ENCODE assay signal across 24 cellular contexts in genomic region chr3:23880703-23881339, GRCh38. TPM values are rescaled to one million over a fixed set of nuclear protein-coding genes. Genes with fewer than 3 reads are reported as not detected.
DNase-seq lines count a peak whose midpoint lies in the region; ATAC-seq, FAIRE-seq and TF ChIP-seq lines count a peak whose summit lies in the region.
"Had no signal": no experiment of that assay in that cellular context is flagged by ENCODE, and none has a peak within 500 bp of the region (broad histone marks: within the 10 kb centered on the region; RNA-seq: fewer than 3 reads in every experiment).

No MANE protein-coding gene starts in this region.

- H3K27ac Mint-ChIP-seq in activated naive CD8-positive, alpha-beta T cell: no peak overlapping the region
- no peak overlapping the region for H3K27ac Mint-ChIP-seq in activated naive CD8-positive, alpha-beta T cell treated with anti-CD3 and anti-CD28 coated beads, Interleukin-2, amount 50 U/mL, for 24 hours
- peak overlapping the region; percentile 52 for H3K27ac Mint-ChIP-seq in neural crest cell (ENCODE audit: unreplicated experiment)
- H3K27ac Mint-ChIP-seq: T-helper 2 cell treated with Interferon-gamma antibody and Interleukin-4, amounts not matched to agents 5 μg/mL and 100 μg/mL, for 36 hours had no signal

- H3K27me3 Mint-ChIP-seq in activated naive CD8-positive, alpha-beta T cell: no peaks in the 10 kb centered on the region
- H3K27me3 Mint-ChIP-seq in activated naive CD8-positive, alpha-beta T cell treated with anti-CD3 and anti-CD28 coated beads, Interleukin-2, amount 50 U/mL, for 24 hours: no peaks in the 10 kb centered on the region
- no peaks in the 10 kb centered on the region for H3K27me3 Mint-ChIP-seq in neural crest cell (ENCODE audit: low read depth)
- H3K27me3 Mint-ChIP-seq: activated CD4-positive, alpha-beta T cell treated with anti-CD3 and anti-CD28 coated beads, Interleukin-2, amount 10 ng/mL, durations not matched to agents 7 days and 5 days; CD4-positive, alpha-beta memory T cell had no signal

- peaks cover 24% of the 10 kb centered on the region for H3K79me2 ChIP-seq in endothelial cell of umbilical vein (ENCODE audit: control insufficient read depth, insufficient read depth, low read length)

- H3K9ac ChIP-seq in endothelial cell of umbilical vein (replicated peaks; ENCODE audit: extremely low read depth, insufficient read depth, low read length): peak overlapping the region; percentile 17

- H3K4me1 ChIP-seq in endothelial cell of umbilical vein (ENCODE audit: control insufficient read depth, extremely low read depth, insufficient read depth, low read length): peaks cover 24% of the 10 kb centered on the region

- H3K36me3 Mint-ChIP-seq in activated naive CD8-positive, alpha-beta T cell: peaks cover 2% of the 10 kb centered on the region
- H3K36me3 Mint-ChIP-seq in activated naive CD8-positive, alpha-beta T cell treated with anti-CD3 and anti-CD28 coated beads, Interleukin-2, amount 50 U/mL, for 24 hours (ENCODE audit: low read depth): peaks cover 18% of the 10 kb centered on the region
- peaks cover 42% of the 10 kb centered on the region for H3K36me3 Mint-ChIP-seq in neural crest cell (ENCODE audit: low read depth)

- peaks cover 10% of the 10 kb centered on the region for H4K20me1 ChIP-seq in endothelial cell of umbilical vein (replicated peaks; ENCODE audit: control insufficient read depth, extremely low read depth, insufficient read depth, low read length)

- H2AFZ ChIP-seq in endothelial cell of umbilical vein (ENCODE audit: low read depth, low read length): no peak overlapping the region

- ATAC-seq in activated naive CD8-positive, alpha-beta T cell treated with anti-CD3 and anti-CD28 coated beads, Interleukin-2, amount 50 U/mL, for 24 hours: no peak
- no peak for ATAC-seq in Right ventricle myocardium superior (ENCODE audit: poor library complexity)
- ATAC-seq: esophagus mucosa, psoas muscle had no signal

- peaks cover 0 to 2% of the 10 kb centered on the region in 2 experiments for H3K36me3 ChIP-seq in endothelial cell of umbilical vein (ENCODE audit: control insufficient read depth in 2 of 2, extremely low read depth in 1 of 2, insufficient read depth in 2 of 2, low read length in 2 of 2)
- H3K36me3 ChIP-seq: brain microvascular endothelial cell, left ventricle myocardium inferior, transverse colon, WERI-Rb-1 had no signal

- H3K4me1 Mint-ChIP-seq in activated naive CD8-positive, alpha-beta T cell (ENCODE audit: low read depth): peaks cover 38% of the 10 kb centered on the region
- H3K4me1 Mint-ChIP-seq in activated naive CD8-positive, alpha-beta T cell treated with anti-CD3 and anti-CD28 coated beads, Interleukin-2, amount 50 U/mL, for 24 hours: peaks cover 17% of the 10 kb centered on the region
- H3K4me1 Mint-ChIP-seq in neural crest cell: peaks cover 46% of the 10 kb centered on the region

- no peak for TF ChIP-seq POLR2A in endothelial cell of umbilical vein (IDR thresholded peaks at IDR 0.05; ENCODE audit: low read depth, low read length)

- no peaks in the 10 kb centered on the region for H3K27me3 ChIP-seq in endothelial cell of umbilical vein (ENCODE audit: control insufficient read depth in 2 of 2, insufficient read depth in 2 of 2, low read length in 2 of 2)
- H3K27me3 ChIP-seq: brain microvascular endothelial cell, transverse colon had no signal

- no peak overlapping the region for H3K4me3 ChIP-seq in endothelial cell of umbilical vein (replicated peaks in 1 of 3; ENCODE audit: insufficient read depth in 1 of 3, low read depth in 1 of 3, low read length in 3 of 3)
- H3K4me3 ChIP-seq: left ventricle myocardium inferior, psoas muscle, transverse colon had no signal

- H3K9me1 ChIP-seq in endothelial cell of umbilical vein (replicated peaks; ENCODE audit: control insufficient read depth, extremely low read depth, insufficient read depth, low read length): no peaks in the 10 kb centered on the region

- H3K4me3 Mint-ChIP-seq in activated naive CD8-positive, alpha-beta T cell: peak overlapping the region; percentile 14
- no peak overlapping the region for H3K4me3 Mint-ChIP-seq in activated naive CD8-positive, alpha-beta T cell treated with anti-CD3 and anti-CD28 coated beads, Interleukin-2, amount 50 U/mL, for 24 hours
- H3K4me3 Mint-ChIP-seq in neural crest cell: no peak overlapping the region
- H3K4me3 Mint-ChIP-seq: activated CD4-positive, alpha-beta T cell treated with anti-CD3 and anti-CD28 coated beads, Interleukin-2, amount 10 ng/mL, durations not matched to agents 7 days and 5 days; CD4-positive, alpha-beta memory T cell; T-helper 2 cell treated with Interferon-gamma antibody and Interleukin-4, amounts not matched to agents 5 μg/mL and 100 μg/mL, for 36 hours had no signal

- H3K9me3 Mint-ChIP-seq in activated naive CD8-positive, alpha-beta T cell (ENCODE audit: low read depth): no peaks in the 10 kb centered on the region
- no peaks in the 10 kb centered on the region for H3K9me3 Mint-ChIP-seq in activated naive CD8-positive, alpha-beta T cell treated with anti-CD3 and anti-CD28 coated beads, Interleukin-2, amount 50 U/mL, for 24 hours
- H3K9me3 Mint-ChIP-seq in neural crest cell: peaks cover 2% of the 10 kb centered on the region
- H3K9me3 Mint-ChIP-seq: activated CD4-positive, alpha-beta T cell treated with anti-CD3 and anti-CD28 coated beads, Interleukin-2, amount 10 ng/mL, durations not matched to agents 7 days and 5 days; CD4-positive, alpha-beta memory T cell; T-helper 2 cell treated with Interferon-gamma antibody and Interleukin-4, amounts not matched to agents 5 μg/mL and 100 μg/mL, for 36 hours had no signal

- TF ChIP-seq CTCF in endothelial cell of umbilical vein (IDR thresholded peaks at IDR 0.05; ENCODE audit: extremely low read depth in 1 of 2, insufficient read depth in 1 of 2, low read depth in 1 of 2, low read length in 2 of 2) (no peak), neural crest cell (conservative IDR thresholded peaks at IDR 0.05) (no peak)

- CTCF ChIA-PET in endothelial cell of umbilical vein (lab: Charles Lee): interaction anchor here (0.9 to 5.6 kb wide), 5 partner anchors 7 to 95 kb away, joined by 3 to 29 read pairs (median 4); no protein-coding TSS in a partner anchor

- H3K4me2 ChIP-seq in endothelial cell of umbilical vein (ENCODE audit: insufficient read depth, low read length): peak overlapping the region; percentile 38

- dilution Hi-C loops in endothelial cell of umbilical vein (cut with MboI; ENCODE audit: extremely low pct_ligation_motif_present, low sequenced_read_pairs): no loop called here

- FAIRE-seq in endothelial cell of umbilical vein (lab: Jason Lieb, UNC): peak; percentile 70
- FAIRE-seq: GM18507 had no signal

- peak overlapping the region; percentile 17 for H3K27ac ChIP-seq in endothelial cell of umbilical vein (ENCODE audit: insufficient read depth, low read depth, low read length)
- H3K27ac ChIP-seq: brain microvascular endothelial cell, left ventricle myocardium inferior, psoas muscle, transverse colon, WERI-Rb-1 had no signal

- POLR2A ChIA-PET in endothelial cell of umbilical vein (lab: Charles Lee): no interaction called here

- BruUV-seq in endothelial cell of umbilical vein (replicated peaks; lab: Mats Ljungman, UMichigan): no TSS peak

- no peak for DNase-seq in activated naive CD8-positive, alpha-beta T cell treated with anti-CD3 and anti-CD28 coated beads, Interleukin-2, amount 50 U/mL, for 24 hours
- DNase-seq in NCI-H2029 treated with DMSO at 0.1 percent for 48 hours (lab: John Stamatoyannopoulos, UW): peak; percentile 55
- peak; percentile 74 for DNase-seq in endothelial cell of umbilical vein (ENCODE audit: low read depth, low spot score)
- DNase-seq in neural crest cell (ENCODE audit: low read depth, low spot score): no peak
- DNase-seq in GOT3 (lab: John Stamatoyannopoulos, UW): no peak
- DNase-seq in Right ventricle myocardium superior: no peak
- DNase-seq: activated CD4-positive, alpha-beta T cell treated with anti-CD3 and anti-CD28 coated beads, Interleukin-2, amount 10 ng/mL, durations not matched to agents 7 days and 5 days; activated CD8-positive, alpha-beta memory T cell treated with anti-CD3 and anti-CD28 coated beads, Interleukin-2, amount 50 U/mL, for 4 hours; brain microvascular endothelial cell; CD4-positive, alpha-beta memory T cell; DMS79; effector CD8-positive, alpha-beta T cell; foreskin melanocyte; left ventricle myocardium inferior; MM.1S; NCI-H2171 treated with DMSO at 0.1 percent for 48 hours; NCI-H526; psoas muscle; transverse colon; WERI-Rb-1 had no signal

- intact Hi-C loops in endothelial cell of umbilical vein (cut with micrococcal nuclease) (no loop called here), Right ventricle myocardium superior (cut with DNase I) (no loop called here)

- H3K9me3 ChIP-seq in endothelial cell of umbilical vein (replicated peaks; ENCODE audit: control insufficient read depth, insufficient read depth, low read length): no peaks in the 10 kb centered on the region
- H3K9me3 ChIP-seq: left ventricle myocardium inferior, psoas muscle, transverse colon had no signal

TF ChIP-seq in endothelial cell of umbilical vein, 7 proteins besides CTCF, POLR2A, EP300 and RAD21 (continues in another document):
- TF ChIP-seq MYC (IDR thresholded peaks at IDR 0.05; ENCODE audit: low read depth, low read length): no peak

RNA-seq across cellular contexts. Expression of gene NKIRAS1, which starts 36.0 kb away (rescaled TPM):
- total RNA-seq in endothelial cell of umbilical vein: 2.8 and 2.9 TPM in 2 replicates
- 1.5 and 2.2 TPM in 2 replicates for polyA plus RNA-seq in endothelial cell of umbilical vein
- polyA plus RNA-seq in endothelial cell of umbilical vein (2011; cell fraction: cytosol; rRNA removed): 2.0 and 2.5 TPM in 2 replicates
- 2.1 and 3.3 TPM in 2 replicates for polyA plus RNA-seq in endothelial cell of umbilical vein (2011; cell fraction: nucleus; rRNA removed)
- 3.5 and 3.8 TPM in 2 replicates for polyA plus RNA-seq in endothelial cell of umbilical vein (2012)
- polyA minus RNA-seq in endothelial cell of umbilical vein: 1.8 TPM in 2 replicates
- 3.3 TPM for polyA minus RNA-seq in endothelial cell of umbilical vein (2011; cell fraction: cytosol; rRNA and poly(A)+ RNA removed)
- polyA minus RNA-seq in endothelial cell of umbilical vein (2011; cell fraction: nucleus; rRNA and poly(A)+ RNA removed): 2.9 and 3.0 TPM in 2 replicates
- 8.8 and 9.7 TPM in 2 replicates for total RNA-seq in neural crest cell
- 21.2 TPM for total RNA-seq in Right ventricle myocardium superior

RNA-seq across cellular contexts. Expression of gene RPL15, which starts 36.1 kb away (rescaled TPM):
- total RNA-seq in endothelial cell of umbilical vein (1,872 and 1,901 TPM in 2 replicates), neural crest cell (2,019 and 2,075 TPM in 2 replicates), Right ventricle myocardium superior (878 TPM)
- 5,377 and 5,777 TPM in 2 replicates for polyA plus RNA-seq in endothelial cell of umbilical vein
- 5,867 and 5,920 TPM in 2 replicates for polyA plus RNA-seq in endothelial cell of umbilical vein (2011; cell fraction: cytosol; rRNA removed)
- polyA plus RNA-seq in endothelial cell of umbilical vein (2011; cell fraction: nucleus; rRNA removed): 1,424 and 1,737 TPM in 2 replicates
- polyA plus RNA-seq in endothelial cell of umbilical vein (2012): 2,753 and 2,992 TPM in 2 replicates
- polyA minus RNA-seq in endothelial cell of umbilical vein: 1,603 and 1,650 TPM in 2 replicates
- 1,144 TPM for polyA minus RNA-seq in endothelial cell of umbilical vein (2011; cell fraction: cytosol; rRNA and poly(A)+ RNA removed)
- polyA minus RNA-seq in endothelial cell of umbilical vein (2011; cell fraction: nucleus; rRNA and poly(A)+ RNA removed): 244 and 285 TPM in 2 replicates

Comparison
In these comparisons a context has a peak if more than half of its experiments do, and no peak if none do; other contexts are left out.
1. DNase-seq: peak in NCI-H2029 treated with DMSO at 0.1 percent for 48 hours (single experiment) and endothelial cell of umbilical vein (single experiment); none in activated naive CD8-positive, alpha-beta T cell treated with anti-CD3 and anti-CD28 coated beads, Interleukin-2, amount 50 U/mL, for 24 hours (single experiment), neural crest cell (single experiment), GOT3 (single experiment) and Right ventricle myocardium superior (single experiment).